1 cellular context compared by ENCODE assay signal in the genomic region with DNA sequence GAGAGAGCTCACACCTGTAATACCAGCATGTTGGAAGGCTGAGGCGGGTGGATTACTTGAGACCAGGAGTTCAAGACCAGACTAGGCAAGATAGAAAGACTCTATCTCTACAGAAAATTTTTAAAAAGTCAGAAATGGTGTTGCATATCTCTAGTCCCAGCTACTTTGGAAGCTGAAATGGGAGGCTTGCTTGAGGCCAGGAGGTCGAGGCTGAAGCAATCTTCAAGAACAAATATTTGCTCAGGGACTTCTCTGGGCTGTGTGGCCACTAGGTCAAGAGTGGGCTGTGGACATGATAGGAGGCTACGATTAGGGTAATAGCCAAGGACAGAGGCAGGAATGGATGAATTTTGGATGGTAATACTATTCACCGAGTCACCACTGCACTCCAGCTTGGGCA.
TF ChIP-seq lines count a peak whose summit lies in the region.

No MANE protein-coding gene starts in this region.

TF ChIP-seq in HepG2, 621 proteins besides CTCF, POLR2A, EP300 and RAD21 (continued from another document and continues in another):
- TF ChIP-seq, protein P1, sequence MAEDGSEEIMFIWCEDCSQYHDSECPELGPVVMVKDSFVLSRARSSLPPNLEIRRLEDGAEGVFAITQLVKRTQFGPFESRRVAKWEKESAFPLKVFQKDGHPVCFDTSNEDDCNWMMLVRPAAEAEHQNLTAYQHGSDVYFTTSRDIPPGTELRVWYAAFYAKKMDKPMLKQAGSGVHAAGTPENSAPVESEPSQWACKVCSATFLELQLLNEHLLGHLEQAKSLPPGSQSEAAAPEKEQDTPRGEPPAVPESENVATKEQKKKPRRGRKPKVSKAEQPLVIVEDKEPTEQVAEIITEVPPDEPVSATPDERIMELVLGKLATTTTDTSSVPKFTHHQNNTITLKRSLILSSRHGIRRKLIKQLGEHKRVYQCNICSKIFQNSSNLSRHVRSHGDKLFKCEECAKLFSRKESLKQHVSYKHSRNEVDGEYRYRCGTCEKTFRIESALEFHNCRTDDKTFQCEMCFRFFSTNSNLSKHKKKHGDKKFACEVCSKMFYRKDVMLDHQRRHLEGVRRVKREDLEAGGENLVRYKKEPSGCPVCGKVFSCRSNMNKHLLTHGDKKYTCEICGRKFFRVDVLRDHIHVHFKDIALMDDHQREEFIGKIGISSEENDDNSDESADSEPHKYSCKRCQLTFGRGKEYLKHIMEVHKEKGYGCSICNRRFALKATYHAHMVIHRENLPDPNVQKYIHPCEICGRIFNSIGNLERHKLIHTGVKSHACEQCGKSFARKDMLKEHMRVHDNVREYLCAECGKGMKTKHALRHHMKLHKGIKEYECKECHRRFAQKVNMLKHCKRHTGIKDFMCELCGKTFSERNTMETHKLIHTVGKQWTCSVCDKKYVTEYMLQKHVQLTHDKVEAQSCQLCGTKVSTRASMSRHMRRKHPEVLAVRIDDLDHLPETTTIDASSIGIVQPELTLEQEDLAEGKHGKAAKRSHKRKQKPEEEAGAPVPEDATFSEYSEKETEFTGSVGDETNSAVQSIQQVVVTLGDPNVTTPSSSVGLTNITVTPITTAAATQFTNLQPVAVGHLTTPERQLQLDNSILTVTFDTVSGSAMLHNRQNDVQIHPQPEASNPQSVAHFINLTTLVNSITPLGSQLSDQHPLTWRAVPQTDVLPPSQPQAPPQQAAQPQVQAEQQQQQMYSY (CRISPR knock-in tag; IDR thresholded peaks at IDR 0.05): peak; percentile 76; the same call in 1 of the 2 replicates
- peak; percentile 90 for TF ChIP-seq NR2F2 (IDR thresholded peaks at IDR 0.05; ENCODE audit: borderline replicate concordance, low read depth)
- TF ChIP-seq TCF7 (IDR thresholded peaks at IDR 0.05; ENCODE audit: low read depth): peak; percentile 69
- TF ChIP-seq, protein P2, sequence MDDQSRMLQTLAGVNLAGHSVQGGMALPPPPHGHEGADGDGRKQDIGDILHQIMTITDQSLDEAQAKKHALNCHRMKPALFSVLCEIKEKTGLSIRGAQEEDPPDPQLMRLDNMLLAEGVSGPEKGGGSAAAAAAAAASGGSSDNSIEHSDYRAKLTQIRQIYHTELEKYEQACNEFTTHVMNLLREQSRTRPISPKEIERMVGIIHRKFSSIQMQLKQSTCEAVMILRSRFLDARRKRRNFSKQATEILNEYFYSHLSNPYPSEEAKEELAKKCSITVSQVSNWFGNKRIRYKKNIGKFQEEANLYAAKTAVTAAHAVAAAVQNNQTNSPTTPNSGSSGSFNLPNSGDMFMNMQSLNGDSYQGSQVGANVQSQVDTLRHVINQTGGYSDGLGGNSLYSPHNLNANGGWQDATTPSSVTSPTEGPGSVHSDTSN (CRISPR knock-in tag; IDR thresholded peaks at IDR 0.05; ENCODE audit: borderline replicate concordance): no peak
- TF ChIP-seq KDM1A (CRISPR knock-in tag; IDR thresholded peaks at IDR 0.05): no peak
- TF ChIP-seq, protein P3, sequence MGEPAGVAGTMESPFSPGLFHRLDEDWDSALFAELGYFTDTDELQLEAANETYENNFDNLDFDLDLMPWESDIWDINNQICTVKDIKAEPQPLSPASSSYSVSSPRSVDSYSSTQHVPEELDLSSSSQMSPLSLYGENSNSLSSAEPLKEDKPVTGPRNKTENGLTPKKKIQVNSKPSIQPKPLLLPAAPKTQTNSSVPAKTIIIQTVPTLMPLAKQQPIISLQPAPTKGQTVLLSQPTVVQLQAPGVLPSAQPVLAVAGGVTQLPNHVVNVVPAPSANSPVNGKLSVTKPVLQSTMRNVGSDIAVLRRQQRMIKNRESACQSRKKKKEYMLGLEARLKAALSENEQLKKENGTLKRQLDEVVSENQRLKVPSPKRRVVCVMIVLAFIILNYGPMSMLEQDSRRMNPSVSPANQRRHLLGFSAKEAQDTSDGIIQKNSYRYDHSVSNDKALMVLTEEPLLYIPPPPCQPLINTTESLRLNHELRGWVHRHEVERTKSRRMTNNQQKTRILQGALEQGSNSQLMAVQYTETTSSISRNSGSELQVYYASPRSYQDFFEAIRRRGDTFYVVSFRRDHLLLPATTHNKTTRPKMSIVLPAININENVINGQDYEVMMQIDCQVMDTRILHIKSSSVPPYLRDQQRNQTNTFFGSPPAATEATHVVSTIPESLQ (CRISPR knock-in tag; conservative IDR thresholded peaks at IDR 0.05): no peak
- TF ChIP-seq, protein P4, sequence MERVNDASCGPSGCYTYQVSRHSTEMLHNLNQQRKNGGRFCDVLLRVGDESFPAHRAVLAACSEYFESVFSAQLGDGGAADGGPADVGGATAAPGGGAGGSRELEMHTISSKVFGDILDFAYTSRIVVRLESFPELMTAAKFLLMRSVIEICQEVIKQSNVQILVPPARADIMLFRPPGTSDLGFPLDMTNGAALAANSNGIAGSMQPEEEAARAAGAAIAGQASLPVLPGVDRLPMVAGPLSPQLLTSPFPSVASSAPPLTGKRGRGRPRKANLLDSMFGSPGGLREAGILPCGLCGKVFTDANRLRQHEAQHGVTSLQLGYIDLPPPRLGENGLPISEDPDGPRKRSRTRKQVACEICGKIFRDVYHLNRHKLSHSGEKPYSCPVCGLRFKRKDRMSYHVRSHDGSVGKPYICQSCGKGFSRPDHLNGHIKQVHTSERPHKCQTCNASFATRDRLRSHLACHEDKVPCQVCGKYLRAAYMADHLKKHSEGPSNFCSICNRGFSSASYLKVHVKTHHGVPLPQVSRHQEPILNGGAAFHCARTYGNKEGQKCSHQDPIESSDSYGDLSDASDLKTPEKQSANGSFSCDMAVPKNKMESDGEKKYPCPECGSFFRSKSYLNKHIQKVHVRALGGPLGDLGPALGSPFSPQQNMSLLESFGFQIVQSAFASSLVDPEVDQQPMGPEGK (CRISPR knock-in tag; IDR thresholded peaks at IDR 0.05): peak; percentile 52; the same call in 1 of the 2 replicates
- TF ChIP-seq, protein P5, sequence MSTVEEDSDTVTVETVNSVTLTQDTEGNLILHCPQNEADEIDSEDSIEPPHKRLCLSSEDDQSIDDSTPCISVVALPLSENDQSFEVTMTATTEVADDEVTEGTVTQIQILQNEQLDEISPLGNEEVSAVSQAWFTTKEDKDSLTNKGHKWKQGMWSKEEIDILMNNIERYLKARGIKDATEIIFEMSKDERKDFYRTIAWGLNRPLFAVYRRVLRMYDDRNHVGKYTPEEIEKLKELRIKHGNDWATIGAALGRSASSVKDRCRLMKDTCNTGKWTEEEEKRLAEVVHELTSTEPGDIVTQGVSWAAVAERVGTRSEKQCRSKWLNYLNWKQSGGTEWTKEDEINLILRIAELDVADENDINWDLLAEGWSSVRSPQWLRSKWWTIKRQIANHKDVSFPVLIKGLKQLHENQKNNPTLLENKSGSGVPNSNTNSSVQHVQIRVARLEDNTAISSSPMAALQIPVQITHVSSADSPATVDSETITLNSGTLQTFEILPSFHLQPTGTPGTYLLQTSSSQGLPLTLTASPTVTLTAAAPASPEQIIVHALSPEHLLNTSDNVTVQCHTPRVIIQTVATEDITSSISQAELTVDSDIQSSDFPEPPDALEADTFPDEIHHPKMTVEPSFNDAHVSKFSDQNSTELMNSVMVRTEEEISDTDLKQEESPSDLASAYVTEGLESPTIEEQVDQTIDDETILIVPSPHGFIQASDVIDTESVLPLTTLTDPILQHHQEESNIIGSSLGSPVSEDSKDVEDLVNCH (CRISPR knock-in tag; IDR thresholded peaks at IDR 0.05): no peak
- TF ChIP-seq REPIN1 (CRISPR knock-in tag; IDR thresholded peaks at IDR 0.05; ENCODE audit: borderline replicate concordance, low read depth): no peak
- 0 out of 2 replicates have a peak, but pooled peaks have one; percentile 21 for TF ChIP-seq ELF3 (CRISPR knock-in tag; IDR thresholded peaks at IDR 0.05)
- no peak for TF ChIP-seq SAFB2 (CRISPR knock-in tag; IDR thresholded peaks at IDR 0.05; ENCODE audit: borderline replicate concordance, low read depth)
- TF ChIP-seq ZNF205 (CRISPR knock-in tag; IDR thresholded peaks at IDR 0.05): no peak
- TF ChIP-seq SYNCRIP (IDR thresholded peaks at IDR 0.05; ENCODE audit: insufficient read depth, low read depth, low read length): no peak
- TF ChIP-seq ZNF329 (CRISPR knock-in tag; IDR thresholded peaks at IDR 0.05; ENCODE audit: low read depth): no peak
- TF ChIP-seq, protein P6, sequence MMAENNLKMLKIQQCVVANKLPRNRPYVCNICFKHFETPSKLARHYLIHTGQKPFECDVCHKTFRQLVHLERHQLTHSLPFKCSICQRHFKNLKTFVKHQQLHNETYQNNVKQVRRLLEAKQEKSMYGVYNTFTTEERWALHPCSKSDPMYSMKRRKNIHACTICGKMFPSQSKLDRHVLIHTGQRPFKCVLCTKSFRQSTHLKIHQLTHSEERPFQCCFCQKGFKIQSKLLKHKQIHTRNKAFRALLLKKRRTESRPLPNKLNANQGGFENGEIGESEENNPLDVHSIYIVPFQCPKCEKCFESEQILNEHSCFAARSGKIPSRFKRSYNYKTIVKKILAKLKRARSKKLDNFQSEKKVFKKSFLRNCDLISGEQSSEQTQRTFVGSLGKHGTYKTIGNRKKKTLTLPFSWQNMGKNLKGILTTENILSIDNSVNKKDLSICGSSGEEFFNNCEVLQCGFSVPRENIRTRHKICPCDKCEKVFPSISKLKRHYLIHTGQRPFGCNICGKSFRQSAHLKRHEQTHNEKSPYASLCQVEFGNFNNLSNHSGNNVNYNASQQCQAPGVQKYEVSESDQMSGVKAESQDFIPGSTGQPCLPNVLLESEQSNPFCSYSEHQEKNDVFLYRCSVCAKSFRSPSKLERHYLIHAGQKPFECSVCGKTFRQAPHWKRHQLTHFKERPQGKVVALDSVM (CRISPR knock-in tag; IDR thresholded peaks at IDR 0.05): peak; percentile 96
- peak; percentile 80 for TF ChIP-seq BCL6 (CRISPR knock-in tag; IDR thresholded peaks at IDR 0.05)
- peak; percentile 63; the same call in 1 of the 2 replicates for TF ChIP-seq NFIC (IDR thresholded peaks at IDR 0.05; ENCODE audit: low read length)
- TF ChIP-seq FOXA1 (IDR thresholded peaks at IDR 0.05): no peak
- peak; percentile 92 for TF ChIP-seq FOXA1 (CRISPR knock-in tag; IDR thresholded peaks at IDR 0.05)
- no peak for TF ChIP-seq ZFP36L1 (CRISPR knock-in tag; IDR thresholded peaks at IDR 0.05)
- TF ChIP-seq PAWR (CRISPR knock-in tag; IDR thresholded peaks at IDR 0.05; ENCODE audit: borderline replicate concordance): no peak
- no peak for TF ChIP-seq GATAD1 (CRISPR knock-in tag; IDR thresholded peaks at IDR 0.05)
- TF ChIP-seq, protein P7, sequence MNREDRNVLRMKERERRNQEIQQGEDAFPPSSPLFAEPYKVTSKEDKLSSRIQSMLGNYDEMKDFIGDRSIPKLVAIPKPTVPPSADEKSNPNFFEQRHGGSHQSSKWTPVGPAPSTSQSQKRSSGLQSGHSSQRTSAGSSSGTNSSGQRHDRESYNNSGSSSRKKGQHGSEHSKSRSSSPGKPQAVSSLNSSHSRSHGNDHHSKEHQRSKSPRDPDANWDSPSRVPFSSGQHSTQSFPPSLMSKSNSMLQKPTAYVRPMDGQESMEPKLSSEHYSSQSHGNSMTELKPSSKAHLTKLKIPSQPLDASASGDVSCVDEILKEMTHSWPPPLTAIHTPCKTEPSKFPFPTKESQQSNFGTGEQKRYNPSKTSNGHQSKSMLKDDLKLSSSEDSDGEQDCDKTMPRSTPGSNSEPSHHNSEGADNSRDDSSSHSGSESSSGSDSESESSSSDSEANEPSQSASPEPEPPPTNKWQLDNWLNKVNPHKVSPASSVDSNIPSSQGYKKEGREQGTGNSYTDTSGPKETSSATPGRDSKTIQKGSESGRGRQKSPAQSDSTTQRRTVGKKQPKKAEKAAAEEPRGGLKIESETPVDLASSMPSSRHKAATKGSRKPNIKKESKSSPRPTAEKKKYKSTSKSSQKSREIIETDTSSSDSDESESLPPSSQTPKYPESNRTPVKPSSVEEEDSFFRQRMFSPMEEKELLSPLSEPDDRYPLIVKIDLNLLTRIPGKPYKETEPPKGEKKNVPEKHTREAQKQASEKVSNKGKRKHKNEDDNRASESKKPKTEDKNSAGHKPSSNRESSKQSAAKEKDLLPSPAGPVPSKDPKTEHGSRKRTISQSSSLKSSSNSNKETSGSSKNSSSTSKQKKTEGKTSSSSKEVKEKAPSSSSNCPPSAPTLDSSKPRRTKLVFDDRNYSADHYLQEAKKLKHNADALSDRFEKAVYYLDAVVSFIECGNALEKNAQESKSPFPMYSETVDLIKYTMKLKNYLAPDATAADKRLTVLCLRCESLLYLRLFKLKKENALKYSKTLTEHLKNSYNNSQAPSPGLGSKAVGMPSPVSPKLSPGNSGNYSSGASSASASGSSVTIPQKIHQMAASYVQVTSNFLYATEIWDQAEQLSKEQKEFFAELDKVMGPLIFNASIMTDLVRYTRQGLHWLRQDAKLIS (CRISPR knock-in tag; IDR thresholded peaks at IDR 0.05): no peak
- peak; percentile 92 for TF ChIP-seq NR2F6 (IDR thresholded peaks at IDR 0.05)
- TF ChIP-seq NR2F6 (CRISPR knock-in tag; IDR thresholded peaks at IDR 0.05): peak; percentile 90
- TF ChIP-seq, protein P8, sequence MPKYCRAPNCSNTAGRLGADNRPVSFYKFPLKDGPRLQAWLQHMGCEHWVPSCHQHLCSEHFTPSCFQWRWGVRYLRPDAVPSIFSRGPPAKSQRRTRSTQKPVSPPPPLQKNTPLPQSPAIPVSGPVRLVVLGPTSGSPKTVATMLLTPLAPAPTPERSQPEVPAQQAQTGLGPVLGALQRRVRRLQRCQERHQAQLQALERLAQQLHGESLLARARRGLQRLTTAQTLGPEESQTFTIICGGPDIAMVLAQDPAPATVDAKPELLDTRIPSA (CRISPR knock-in tag; IDR thresholded peaks at IDR 0.05; ENCODE audit: borderline replicate concordance): no peak
- no peak for TF ChIP-seq ZNF446 (CRISPR knock-in tag; IDR thresholded peaks at IDR 0.05)
- no peak for TF ChIP-seq ARNT2 (CRISPR knock-in tag; IDR thresholded peaks at IDR 0.05; ENCODE audit: low read depth)
- TF ChIP-seq MED13 (CRISPR knock-in tag; IDR thresholded peaks at IDR 0.05): no peak; the same call in none of the 2 replicates
- TF ChIP-seq, protein P9, sequence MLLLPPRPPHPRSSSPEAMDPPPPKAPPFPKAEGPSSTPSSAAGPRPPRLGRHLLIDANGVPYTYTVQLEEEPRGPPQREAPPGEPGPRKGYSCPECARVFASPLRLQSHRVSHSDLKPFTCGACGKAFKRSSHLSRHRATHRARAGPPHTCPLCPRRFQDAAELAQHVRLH (CRISPR knock-in tag; IDR thresholded peaks at IDR 0.05; ENCODE audit: borderline replicate concordance, low read depth): peak; percentile 17; the same call in 1 of the 2 replicates
- TF ChIP-seq ZNF776 (CRISPR knock-in tag; IDR thresholded peaks at IDR 0.05): no peak
- TF ChIP-seq CBFB (CRISPR knock-in tag; IDR thresholded peaks at IDR 0.05): no peak
- no peak for TF ChIP-seq SMC3 (IDR thresholded peaks at IDR 0.05; ENCODE audit: low read length)
- TF ChIP-seq, protein P10, sequence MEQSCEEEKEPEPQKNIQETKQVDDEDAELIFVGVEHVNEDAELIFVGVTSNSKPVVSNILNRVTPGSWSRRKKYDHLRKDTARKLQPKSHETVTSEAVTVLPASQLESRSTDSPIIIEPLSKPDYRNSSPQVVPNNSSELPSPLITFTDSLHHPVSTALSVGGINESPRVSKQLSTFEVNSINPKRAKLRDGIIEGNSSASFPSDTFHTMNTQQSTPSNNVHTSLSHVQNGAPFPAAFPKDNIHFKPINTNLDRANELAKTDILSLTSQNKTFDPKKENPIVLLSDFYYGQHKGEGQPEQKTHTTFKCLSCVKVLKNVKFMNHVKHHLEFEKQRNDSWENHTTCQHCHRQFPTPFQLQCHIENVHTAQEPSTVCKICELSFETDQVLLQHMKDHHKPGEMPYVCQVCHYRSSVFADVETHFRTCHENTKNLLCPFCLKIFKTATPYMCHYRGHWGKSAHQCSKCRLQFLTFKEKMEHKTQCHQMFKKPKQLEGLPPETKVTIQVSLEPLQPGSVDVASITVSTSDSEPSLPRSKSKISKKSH (CRISPR knock-in tag; IDR thresholded peaks at IDR 0.05; ENCODE audit: borderline replicate concordance): no peak
- TF ChIP-seq SAP130 (CRISPR knock-in tag; IDR thresholded peaks at IDR 0.05; ENCODE audit: low read depth): peak; percentile 11; the same call in 1 of the 2 replicates
- TF ChIP-seq, protein P11, sequence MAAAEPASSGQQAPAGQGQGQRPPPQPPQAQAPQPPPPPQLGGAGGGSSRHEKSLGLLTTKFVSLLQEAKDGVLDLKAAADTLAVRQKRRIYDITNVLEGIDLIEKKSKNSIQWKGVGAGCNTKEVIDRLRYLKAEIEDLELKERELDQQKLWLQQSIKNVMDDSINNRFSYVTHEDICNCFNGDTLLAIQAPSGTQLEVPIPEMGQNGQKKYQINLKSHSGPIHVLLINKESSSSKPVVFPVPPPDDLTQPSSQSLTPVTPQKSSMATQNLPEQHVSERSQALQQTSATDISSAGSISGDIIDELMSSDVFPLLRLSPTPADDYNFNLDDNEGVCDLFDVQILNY (CRISPR knock-in tag; conservative IDR thresholded peaks at IDR 0.05): no peak
